ENCODE assay signal across 16 cellular contexts in genomic region chr2:126506786-126507185, GRCh38.
"Had no signal": no experiment of that assay in that cellular context is flagged by ENCODE, and none has a peak within 500 bp of the region (broad histone marks: within the 10 kb centered on the region; RNA-seq: fewer than 3 reads in every experiment).

No MANE protein-coding gene starts in this region.

- H3K36me3 Mint-ChIP-seq: activated naive CD8-positive, alpha-beta T cell treated with anti-CD3 and anti-CD28 coated beads, Interleukin-2, amount 10 ng/mL, durations not matched to agents 7 days and 5 days; natural killer cell had no signal

- ATAC-seq: activated CD4-positive, alpha-beta T cell treated with anti-CD3 and anti-CD28 coated beads for 36 hours; activated CD8-positive, alpha-beta T cell treated with anti-CD3 and anti-CD28 coated beads for 36 hours; activated T-helper 17 cell treated with anti-CD3 and anti-CD28 coated beads, Interleukin-2, amount 50 U/mL, for 72 hours; natural killer cell had no signal

- DNase-seq: activated CD4-positive, alpha-beta T cell treated with anti-CD3 and anti-CD28 coated beads for 36 hours; activated CD8-positive, alpha-beta T cell treated with anti-CD3 and anti-CD28 coated beads for 36 hours; activated naive CD4-positive, alpha-beta T cell treated with Interleukin-2 at 50 U/mL for 16 hours; activated naive CD8-positive, alpha-beta T cell treated with anti-CD3 and anti-CD28 coated beads, Interleukin-2, amount 10 ng/mL, durations not matched to agents 7 days and 5 days; activated T-cell treated with anti-CD3 and anti-CD28 coated beads, Interleukin-2, amount 50 U/mL, for 1 hour; amygdala; effector CD8-positive, alpha-beta T cell; natural killer cell; occipital lobe; stimulated activated CD4-positive, alpha-beta T cell treated with anti-CD3 and anti-CD28 coated beads, Interleukin-12 subunit alpha, Interleukin-12 subunit beta, amount 100 ng/mL, for 4 hours; stimulated activated CD4-positive, alpha-beta T cell treated with anti-CD3 and anti-CD28 coated beads, Interleukin-1b, Interleukin-23, amount 100 ng/mL, for 48 hours; stimulated activated CD8-positive, alpha-beta memory T cell treated with anti-CD3 and anti-CD28 coated beads, Interleukin-4, amount 100 ng/mL, for 48 hours; stimulated activated naive CD4-positive, alpha-beta T cell had no signal

- H3K4me3 ChIP-seq: cardiac muscle cell had no signal

- H3K4me1 Mint-ChIP-seq: activated CD4-positive, alpha-beta T cell treated with anti-CD3 and anti-CD28 coated beads for 36 hours; activated naive CD8-positive, alpha-beta T cell treated with anti-CD3 and anti-CD28 coated beads, Interleukin-2, amount 10 ng/mL, durations not matched to agents 7 days and 5 days; activated T-helper 17 cell treated with anti-CD3 and anti-CD28 coated beads, Interleukin-2, amount 50 U/mL, for 72 hours; natural killer cell had no signal

- H3K4me3 Mint-ChIP-seq: activated CD4-positive, alpha-beta T cell treated with anti-CD3 and anti-CD28 coated beads for 36 hours; activated CD8-positive, alpha-beta T cell treated with anti-CD3 and anti-CD28 coated beads for 36 hours; activated naive CD8-positive, alpha-beta T cell treated with anti-CD3 and anti-CD28 coated beads, Interleukin-2, amount 10 ng/mL, durations not matched to agents 7 days and 5 days; activated T-helper 17 cell treated with anti-CD3 and anti-CD28 coated beads, Interleukin-2, amount 50 U/mL, for 72 hours; dendritic cell treated with granulocyte-macrophage colony-stimulating factor and Interleukin-4, amounts not matched to agents 40 ng/mL and 50 ng/mL, for 4 days; natural killer cell had no signal

- H3K36me3 ChIP-seq: cardiac muscle cell had no signal

- H3K27ac ChIP-seq: cardiac muscle cell had no signal

- H3K9me3 Mint-ChIP-seq: activated CD8-positive, alpha-beta T cell treated with anti-CD3 and anti-CD28 coated beads for 36 hours; activated naive CD8-positive, alpha-beta T cell treated with anti-CD3 and anti-CD28 coated beads, Interleukin-2, amount 10 ng/mL, durations not matched to agents 7 days and 5 days; activated T-helper 17 cell treated with anti-CD3 and anti-CD28 coated beads, Interleukin-2, amount 50 U/mL, for 72 hours; dendritic cell treated with granulocyte-macrophage colony-stimulating factor and Interleukin-4, amounts not matched to agents 40 ng/mL and 50 ng/mL, for 4 days; natural killer cell had no signal

- H3K27me3 Mint-ChIP-seq: activated CD8-positive, alpha-beta T cell treated with anti-CD3 and anti-CD28 coated beads for 36 hours; dendritic cell treated with granulocyte-macrophage colony-stimulating factor and Interleukin-4, amounts not matched to agents 40 ng/mL and 50 ng/mL, for 4 days had no signal

- H3K27ac Mint-ChIP-seq: activated CD4-positive, alpha-beta T cell treated with anti-CD3 and anti-CD28 coated beads for 36 hours; activated CD8-positive, alpha-beta T cell treated with anti-CD3 and anti-CD28 coated beads for 36 hours; activated naive CD8-positive, alpha-beta T cell treated with anti-CD3 and anti-CD28 coated beads, Interleukin-2, amount 10 ng/mL, durations not matched to agents 7 days and 5 days; activated T-helper 17 cell treated with anti-CD3 and anti-CD28 coated beads, Interleukin-2, amount 50 U/mL, for 72 hours; dendritic cell treated with granulocyte-macrophage colony-stimulating factor and Interleukin-4, amounts not matched to agents 40 ng/mL and 50 ng/mL, for 4 days; natural killer cell had no signal

- H3K27me3 ChIP-seq: cardiac muscle cell had no signal
